Comparison of ENCODE assay signal across 8 cellular contexts in the genomic region with DNA sequence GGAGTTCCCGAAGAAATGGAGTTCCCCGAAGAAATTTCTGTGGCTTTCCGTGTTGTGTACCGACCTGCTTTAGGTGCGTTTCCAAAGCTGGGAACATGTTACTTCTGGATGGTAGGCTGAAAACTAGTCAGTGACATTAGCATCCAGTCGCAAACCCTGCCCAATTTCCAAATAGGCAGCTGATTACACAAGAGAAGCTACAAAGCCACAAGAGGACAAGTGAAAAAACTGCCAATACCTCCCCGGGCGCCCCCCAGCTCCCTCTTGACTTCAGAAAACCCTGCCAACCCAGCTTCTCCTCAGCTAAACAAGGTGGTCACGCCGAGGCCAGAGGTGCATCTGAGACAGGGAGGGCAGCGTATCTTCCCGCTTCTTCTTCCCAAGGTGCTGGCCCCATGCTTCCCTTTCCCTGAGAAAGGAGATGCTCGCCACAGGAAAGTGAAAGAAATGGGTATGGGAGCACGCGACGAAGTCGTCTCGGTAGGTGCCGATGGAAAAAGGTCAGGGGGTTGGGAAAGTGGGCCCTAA. TPM values are rescaled to one million over a fixed set of nuclear protein-coding genes. Genes with fewer than 3 reads are reported as not detected.
DNase-seq lines count a peak whose midpoint lies in the region; ATAC-seq and TF ChIP-seq lines count a peak whose summit lies in the region.

No MANE protein-coding gene starts in this region.

- H3K27me3 ChIP-seq in Loucy (ENCODE audit: insufficient read depth, low read length, poor library complexity, severe bottlenecking): no peaks in the 10 kb centered on the region

- H2AFZ ChIP-seq in Loucy (ENCODE audit: low read length): peak overlapping the region; percentile 74

- H3K27me3 Mint-ChIP-seq in activated CD8-positive, alpha-beta memory T cell treated with anti-CD3 and anti-CD28 coated beads, Interleukin-2, amount 10 ng/mL, durations not matched to agents 7 days and 5 days: no peaks in the 10 kb centered on the region
- H3K27me3 Mint-ChIP-seq in progenitor cell of endocrine pancreas: no peaks in the 10 kb centered on the region

- DNase-seq in NCI-H2171 treated with DMSO at 0.1 percent for 48 hours (lab: John Stamatoyannopoulos, UW) (peak; percentile 42), NCI-H2171 (lab: John Stamatoyannopoulos, UW) (no peak), germinal center (ENCODE audit: low spot score) (peak; percentile 14), progenitor cell of endocrine pancreas (ENCODE audit: low spot score, unreplicated experiment) (no peak), COLO829 (ENCODE audit: low spot score) (no peak)
- DNase-seq in activated CD8-positive, alpha-beta memory T cell treated with anti-CD3 and anti-CD28 coated beads, Interleukin-2, amount 10 ng/mL, durations not matched to agents 7 days and 5 days: peak; percentile 44

- H3K9me3 ChIP-seq in Loucy (ENCODE audit: insufficient read depth, low read depth, low read length): no peaks in the 10 kb centered on the region

- H3K27ac Mint-ChIP-seq in activated CD8-positive, alpha-beta memory T cell treated with anti-CD3 and anti-CD28 coated beads, Interleukin-2, amount 10 ng/mL, durations not matched to agents 7 days and 5 days: peak overlapping the region; percentile 95
- peak overlapping the region; percentile 93 for H3K27ac Mint-ChIP-seq in progenitor cell of endocrine pancreas

- CTCF ChIA-PET in activated CD8-positive, alpha-beta memory T cell treated with anti-CD3 and anti-CD28 coated beads, Interleukin-2, amount 10 ng/mL, durations not matched to agents 7 days and 5 days (lab: Charles Lee): interaction anchor here (0.9 to 1.9 kb wide), 4 partner anchors 71 to 161 kb away, joined by 3 to 9 read pairs (median 5); a partner anchor contains a TSS

- H3K4me1 ChIP-seq in Loucy (ENCODE audit: insufficient read depth, low read length, poor library complexity, severe bottlenecking): peaks cover 10% of the 10 kb centered on the region

- no peaks in the 10 kb centered on the region for H3K9me2 ChIP-seq in Loucy (replicated peaks; ENCODE audit: low read depth, low read length)

- peak overlapping the region; percentile 66 for H3K4me2 ChIP-seq in Loucy (ENCODE audit: low read depth, low read length, poor library complexity, severe bottlenecking)

- peaks cover 18% of the 10 kb centered on the region for H3F3A ChIP-seq in Loucy (ENCODE audit: low read depth)

- H3K36me3 ChIP-seq in Loucy (ENCODE audit: insufficient read depth, low read length): peaks cover 36% of the 10 kb centered on the region

- peak overlapping the region; percentile 70 for H3K9ac ChIP-seq in Loucy (ENCODE audit: low read depth, low read length, poor library complexity, severe bottlenecking)

- peak; percentile 1 for ATAC-seq in activated CD8-positive, alpha-beta memory T cell treated with anti-CD3 and anti-CD28 coated beads, Interleukin-2, amount 10 ng/mL, durations not matched to agents 7 days and 5 days
- no peak for ATAC-seq in HG03159 (IDR thresholded peaks at IDR 0.05; ENCODE audit: unreplicated experiment)

- peaks cover 28% of the 10 kb centered on the region for H3K4me1 Mint-ChIP-seq in activated CD8-positive, alpha-beta memory T cell treated with anti-CD3 and anti-CD28 coated beads, Interleukin-2, amount 10 ng/mL, durations not matched to agents 7 days and 5 days
- H3K4me1 Mint-ChIP-seq in progenitor cell of endocrine pancreas (ENCODE audit: low read depth): peaks cover 5% of the 10 kb centered on the region

- no peaks in the 10 kb centered on the region for H3K9me3 Mint-ChIP-seq in activated CD8-positive, alpha-beta memory T cell treated with anti-CD3 and anti-CD28 coated beads, Interleukin-2, amount 10 ng/mL, durations not matched to agents 7 days and 5 days (ENCODE audit: low read depth)
- no peaks in the 10 kb centered on the region for H3K9me3 Mint-ChIP-seq in progenitor cell of endocrine pancreas (ENCODE audit: low read depth)

- H3K4me3 Mint-ChIP-seq in activated CD8-positive, alpha-beta memory T cell treated with anti-CD3 and anti-CD28 coated beads, Interleukin-2, amount 10 ng/mL, durations not matched to agents 7 days and 5 days: peak overlapping the region; percentile 92
- H3K4me3 Mint-ChIP-seq in progenitor cell of endocrine pancreas (ENCODE audit: low read depth): peak overlapping the region; percentile 85

- H3K36me3 Mint-ChIP-seq in activated CD8-positive, alpha-beta memory T cell treated with anti-CD3 and anti-CD28 coated beads, Interleukin-2, amount 10 ng/mL, durations not matched to agents 7 days and 5 days: peaks cover 17% of the 10 kb centered on the region
- H3K36me3 Mint-ChIP-seq in progenitor cell of endocrine pancreas (ENCODE audit: insufficient read depth): peaks cover 5% of the 10 kb centered on the region

- TF ChIP-seq CTCF in Loucy (conservative IDR thresholded peaks at IDR 0.05; ENCODE audit: low read length) (no peak), progenitor cell of endocrine pancreas (IDR thresholded peaks at IDR 0.05; ENCODE audit: unreplicated experiment) (no peak)

- H3K4me3 ChIP-seq in Loucy (ENCODE audit: low read length, poor library complexity, severe bottlenecking): peak overlapping the region; percentile 81

- H3K79me2 ChIP-seq in Loucy (ENCODE audit: insufficient read depth, low read length): no peaks in the 10 kb centered on the region

- H4K20me1 ChIP-seq in Loucy (ENCODE audit: insufficient read depth, low read length, poor library complexity, severe bottlenecking): no peaks in the 10 kb centered on the region

RNA-seq across cellular contexts. Expression of a gene that starts 0.6 kb away (rescaled TPM):
- 10 to 100 TPM in 1 of 2 experiments, 1 to 10 TPM in 1; 5.6 to 10.3 TPM for total RNA-seq in activated CD8-positive, alpha-beta memory T cell treated with anti-CD3 and anti-CD28 coated beads, Interleukin-2, amount 10 ng/mL, durations not matched to agents 7 days and 5 days
- total RNA-seq in progenitor cell of endocrine pancreas: 6.1 and 8.2 TPM in 2 replicates

RNA-seq across cellular contexts. Expression of a gene that starts 52.5 kb away (rescaled TPM):
- total RNA-seq in activated CD8-positive, alpha-beta memory T cell treated with anti-CD3 and anti-CD28 coated beads, Interleukin-2, amount 10 ng/mL, durations not matched to agents 7 days and 5 days: 100 to 1,000 TPM; 142 to 182 TPM
- total RNA-seq in progenitor cell of endocrine pancreas: 136 TPM in 2 replicates

Comparison
In these comparisons a context has a peak if more than half of its experiments do, and no peak if none do; other contexts are left out.
1. DNase-seq: peak in NCI-H2171 treated with DMSO at 0.1 percent for 48 hours (single experiment), activated CD8-positive, alpha-beta memory T cell treated with anti-CD3 and anti-CD28 coated beads, Interleukin-2, amount 10 ng/mL, durations not matched to agents 7 days and 5 days (single experiment) and germinal center (single experiment); none in NCI-H2171 (single experiment), progenitor cell of endocrine pancreas (single experiment) and COLO829 (single experiment).